ENCODE assay signal across 23 cellular contexts in genomic region chr2:177728920-177729319, GRCh38.
"Had no signal": no experiment of that assay in that cellular context is flagged by ENCODE, and none has a peak within 500 bp of the region (broad histone marks: within the 10 kb centered on the region; RNA-seq: fewer than 3 reads in every experiment).

No MANE protein-coding gene starts in this region.

- H3K4me3 Mint-ChIP-seq: activated B cell treated with CpG ODN at 0.5 μM for 24 hours; activated CD4-positive, alpha-beta T cell treated with anti-CD3 and anti-CD28 coated beads for 36 hours; activated naive CD4-positive, alpha-beta T cell treated with anti-CD3 and anti-CD28 coated beads for 36 hours; activated naive CD8-positive, alpha-beta T cell treated with anti-CD3 and anti-CD28 coated beads, Interleukin-2, amount 10 ng/mL, durations not matched to agents 7 days and 5 days; dendritic cell treated with granulocyte-macrophage colony-stimulating factor and Interleukin-4, amounts not matched to agents 40 ng/mL and 50 ng/mL, for 4 days; naive thymus-derived CD4-positive, alpha-beta T cell; stimulated activated memory B cell treated with anti-CD40 and anti-IgM and Interleukin-4, amounts not matched to agents 10 μg/mL and 1 μg/mL and 100 μg/mL, for 72 hours had no signal

- H3K4me1 Mint-ChIP-seq: activated B cell treated with CpG ODN at 0.5 μM for 24 hours; stimulated activated memory B cell treated with anti-CD40 and anti-IgM and Interleukin-4, amounts not matched to agents 10 μg/mL and 1 μg/mL and 100 μg/mL, for 72 hours had no signal

- H3K9me3 Mint-ChIP-seq: activated B cell treated with CpG ODN at 0.5 μM for 24 hours; activated naive CD4-positive, alpha-beta T cell treated with anti-CD3 and anti-CD28 coated beads for 36 hours; activated naive CD8-positive, alpha-beta T cell treated with anti-CD3 and anti-CD28 coated beads, Interleukin-2, amount 10 ng/mL, durations not matched to agents 7 days and 5 days; dendritic cell treated with granulocyte-macrophage colony-stimulating factor and Interleukin-4, amounts not matched to agents 40 ng/mL and 50 ng/mL, for 4 days; naive thymus-derived CD4-positive, alpha-beta T cell; stimulated activated memory B cell treated with anti-CD40 and anti-IgM and Interleukin-4, amounts not matched to agents 10 μg/mL and 1 μg/mL and 100 μg/mL, for 72 hours had no signal

- H3K4me3 ChIP-seq: body of pancreas, lower lobe of right lung, sigmoid colon, smooth muscle cell, stomach, transverse colon had no signal

- DNase-seq: activated B cell treated with CpG ODN at 0.5 μM for 24 hours; activated CD4-positive, alpha-beta T cell treated with anti-CD3 and anti-CD28 coated beads for 36 hours; activated CD4-positive, alpha-beta T cell treated with anti-CD3 and anti-CD28 coated beads, Interleukin-2, amount 50 U/mL, for 48 hours; activated CD8-positive, alpha-beta memory T cell treated with anti-CD3 and anti-CD28 coated beads, Interleukin-2, amount 50 U/mL, for 48 hours; activated naive CD4-positive, alpha-beta T cell treated with anti-CD3 and anti-CD28 coated beads for 36 hours; activated naive CD8-positive, alpha-beta T cell treated with anti-CD3 and anti-CD28 coated beads, Interleukin-2, amount 10 ng/mL, durations not matched to agents 7 days and 5 days; activated T-cell treated with anti-CD3 and anti-CD28 coated beads, Interleukin-2, amount 50 U/mL, for 48 hours; amygdala; body of pancreas; effector CD4-positive, alpha-beta T cell; erythroblast; foreskin fibroblast; kidney; lower lobe of right lung; naive thymus-derived CD4-positive, alpha-beta T cell; retina; sigmoid colon; stimulated activated CD4-positive, alpha-beta T cell treated with anti-CD3 and anti-CD28 coated beads, Interleukin-15, amount 100 ng/mL, for 24 hours; stomach; transverse colon had no signal

- H3K36me3 Mint-ChIP-seq: activated naive CD8-positive, alpha-beta T cell treated with anti-CD3 and anti-CD28 coated beads, Interleukin-2, amount 10 ng/mL, durations not matched to agents 7 days and 5 days; naive thymus-derived CD4-positive, alpha-beta T cell; stimulated activated memory B cell treated with anti-CD40 and anti-IgM and Interleukin-4, amounts not matched to agents 10 μg/mL and 1 μg/mL and 100 μg/mL, for 72 hours had no signal

- H3K27ac Mint-ChIP-seq: activated B cell treated with CpG ODN at 0.5 μM for 24 hours; activated CD4-positive, alpha-beta T cell treated with anti-CD3 and anti-CD28 coated beads for 36 hours; activated naive CD4-positive, alpha-beta T cell treated with anti-CD3 and anti-CD28 coated beads for 36 hours; activated naive CD8-positive, alpha-beta T cell treated with anti-CD3 and anti-CD28 coated beads, Interleukin-2, amount 10 ng/mL, durations not matched to agents 7 days and 5 days; dendritic cell treated with granulocyte-macrophage colony-stimulating factor and Interleukin-4, amounts not matched to agents 40 ng/mL and 50 ng/mL, for 4 days; naive thymus-derived CD4-positive, alpha-beta T cell; stimulated activated memory B cell treated with anti-CD40 and anti-IgM and Interleukin-4, amounts not matched to agents 10 μg/mL and 1 μg/mL and 100 μg/mL, for 72 hours had no signal
